Comparison of ENCODE assay signal across 8 cellular contexts in genomic region chrX:21374994-21375794, GRCh38. TPM values are rescaled to one million over a fixed set of nuclear protein-coding genes. Genes with fewer than 3 reads are reported as not detected.
DNase-seq lines count a peak whose midpoint lies in the region; ATAC-seq and TF ChIP-seq lines count a peak whose summit lies in the region.

No MANE protein-coding gene starts in this region.

- no peaks in the 10 kb centered on the region for H3K9me3 Mint-ChIP-seq in activated naive CD4-positive, alpha-beta T cell treated with anti-CD3 and anti-CD28 coated beads, Interleukin-2, amount 50 U/mL, for 24 hours

- peak overlapping the region; percentile 53 to 63 (median 56) for H3K4me3 ChIP-seq in stomach

- peak overlapping the region; percentile 90 for H3K27ac Mint-ChIP-seq in activated naive CD4-positive, alpha-beta T cell treated with anti-CD3 and anti-CD28 coated beads, Interleukin-2, amount 50 U/mL, for 24 hours

- H3K4me1 Mint-ChIP-seq in activated naive CD4-positive, alpha-beta T cell treated with anti-CD3 and anti-CD28 coated beads, Interleukin-2, amount 50 U/mL, for 24 hours: peaks cover 39% of the 10 kb centered on the region

- peak; percentile 14 for ATAC-seq in HG02885 (IDR thresholded peaks at IDR 0.05; ENCODE audit: poor library complexity, unreplicated experiment)

- intact Hi-C loops in stomach (cut with DNase I; ENCODE audit: low total_unique reads): no loop called here

- peak overlapping the region; percentile 92 for H3K4me3 Mint-ChIP-seq in activated naive CD4-positive, alpha-beta T cell treated with anti-CD3 and anti-CD28 coated beads, Interleukin-2, amount 50 U/mL, for 24 hours

- H3K27ac ChIP-seq in stomach: peak overlapping the region in 3 of 5 donors; percentile 20 to 75 (median 53)

- H3K27me3 Mint-ChIP-seq in activated naive CD4-positive, alpha-beta T cell treated with anti-CD3 and anti-CD28 coated beads, Interleukin-2, amount 50 U/mL, for 24 hours: no peaks in the 10 kb centered on the region

- DNase-seq in NCI-H146 (lab: John Stamatoyannopoulos, UW): peak; percentile 33
- no peak for DNase-seq in NCI-H146 treated with DMSO at 0.1 percent for 48 hours (lab: John Stamatoyannopoulos, UW; ENCODE audit: unreplicated experiment)
- DNase-seq in iPS-NIHi11 (ENCODE audit: low spot score): peak; percentile 6
- DNase-seq in stomach: no peak
- no peak for DNase-seq in LoVo (ENCODE audit: low spot score)
- no peak for DNase-seq in putamen (ENCODE audit: low spot score)

- peaks cover 0 to 29% (median 25%) of the 10 kb centered on the region in 3 donors for H3K27me3 ChIP-seq in stomach

- 2 to 35% (median 10%) methylated on average over 8 to 48 of the region's 48 CpGs for WGBS in stomach, 5 donors

- no peak for TF ChIP-seq EP300 in stomach (IDR thresholded peaks at IDR 0.05)

- no peaks in the 10 kb centered on the region for H3K36me3 Mint-ChIP-seq in activated naive CD4-positive, alpha-beta T cell treated with anti-CD3 and anti-CD28 coated beads, Interleukin-2, amount 50 U/mL, for 24 hours

- no peak for TF ChIP-seq POLR2A in stomach (IDR thresholded peaks at IDR 0.05)

- no peaks in the 10 kb centered on the region for H3K36me3 ChIP-seq in stomach

- H3K9me3 ChIP-seq in stomach: no peaks in the 10 kb centered on the region

- no peak for TF ChIP-seq CTCF in stomach (IDR thresholded peaks at IDR 0.05)

- H3K4me1 ChIP-seq in stomach: peaks cover 0 to 18% (median 12%) of the 10 kb centered on the region in 4 donors

RNA-seq across cellular contexts. Expression of gene CNKSR2, which starts 1.0 kb away (rescaled TPM):
- total RNA-seq in stomach: 10 to 100 TPM in 2 of 5 donors, 1 to 10 TPM in 2, under 1 TPM in 1; 0.58 to 33.8 (median 9.4) TPM
- 1 to 10 TPM in 2 of 3 donors, under 1 TPM in 1; 0.65 to 1.7 (median 1.1) TPM for polyA plus RNA-seq in stomach

Comparison
In these comparisons a context has a peak if more than half of its experiments do, and no peak if none do; other contexts are left out.
1. DNase-seq: peak in NCI-H146 (single experiment) and iPS-NIHi11 (single experiment); none in NCI-H146 treated with DMSO at 0.1 percent for 48 hours (single experiment), stomach (single experiment), LoVo (single experiment) and putamen (single experiment).